In the genomic region with DNA sequence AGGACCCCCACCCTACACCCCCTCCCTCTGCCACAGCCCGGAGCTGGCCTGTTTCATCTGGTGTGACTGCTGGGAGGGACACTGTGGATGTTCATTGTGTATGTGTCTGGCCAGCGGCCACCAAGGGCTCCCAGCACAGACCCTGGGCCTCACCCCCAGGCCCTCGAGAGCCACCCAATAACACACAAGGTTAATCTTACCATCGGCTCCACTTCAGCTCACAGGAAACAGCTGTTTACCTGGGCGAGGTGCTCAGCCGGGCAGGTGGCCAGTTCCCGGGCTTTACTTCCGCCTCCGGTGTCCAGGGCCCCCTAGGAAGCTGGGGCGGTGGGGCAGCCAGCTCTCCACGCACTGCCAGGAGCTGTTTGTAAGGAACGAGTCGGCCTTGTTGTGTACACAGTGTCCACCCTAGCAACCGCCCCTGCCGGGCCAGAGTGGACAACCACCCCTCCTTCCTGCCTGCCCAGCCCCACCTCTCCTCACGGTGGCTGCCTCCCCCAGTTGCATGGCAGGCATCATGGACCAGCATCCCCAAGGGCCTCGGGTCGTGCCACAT, we compare ENCODE assay signal across 12 cellular contexts. TPM values are rescaled to one million over a fixed set of nuclear protein-coding genes. Genes with fewer than 3 reads are reported as not detected.
DNase-seq lines count a peak whose midpoint lies in the region; ATAC-seq and TF ChIP-seq lines count a peak whose summit lies in the region.
"Had no signal": no experiment of that assay in that cellular context is flagged by ENCODE, and none has a peak within 500 bp of the region (broad histone marks: within the 10 kb centered on the region; RNA-seq: fewer than 3 reads in every experiment).

No MANE protein-coding gene starts in this region.

- H3K27ac ChIP-seq in heart right ventricle (no peak overlapping the region), parathyroid adenoma (peak overlapping the region; percentile 79)

- H3K36me3 ChIP-seq in heart right ventricle (no peaks in the 10 kb centered on the region), parathyroid adenoma (ENCODE audit: control insufficient read depth, insufficient read depth, low read length) (no peaks in the 10 kb centered on the region), H7 (replicated peaks; ENCODE audit: control insufficient read depth, insufficient read depth, low read length) (no peaks in the 10 kb centered on the region)

- TF ChIP-seq CTCF in heart right ventricle (IDR thresholded peaks at IDR 0.05) (no peak), parathyroid adenoma (IDR thresholded peaks at IDR 0.05) (no peak)

- intact Hi-C loops in heart right ventricle (cut with DNase I): no loop called here

- H3K9ac ChIP-seq in parathyroid adenoma: no peak overlapping the region

- H2AFZ ChIP-seq in parathyroid adenoma: no peak overlapping the region

- H3K27me3 ChIP-seq in heart right ventricle (no peaks in the 10 kb centered on the region), parathyroid adenoma (ENCODE audit: control insufficient read depth, insufficient read depth, low read length) (no peaks in the 10 kb centered on the region), H7 (ENCODE audit: control insufficient read depth, insufficient read depth, low read length) (no peaks in the 10 kb centered on the region)

- DNase-seq in DMS79 treated with DMSO at 0.1 percent for 48 hours (lab: John Stamatoyannopoulos, UW) (peak; percentile 80), NCI-H510A treated with DMSO at 0.1 percent for 48 hours (lab: John Stamatoyannopoulos, UW) (peak; percentile 78), heart right ventricle (peak in 1 of 2 donors; percentile 36), H7 (no peak), left lobe of liver (ENCODE audit: low spot score) (no peak), midbrain (lab: John Stamatoyannopoulos, UW) (no peak), NCI-H1048 (lab: John Stamatoyannopoulos, UW) (no peak)
- DNase-seq: CD8-positive, alpha-beta memory T cell; effector CD8-positive, alpha-beta T cell had no signal

- H3K4me1 ChIP-seq in heart right ventricle: peaks cover 18 to 40% (median 28%) of the 10 kb centered on the region in 9 donors
- peaks cover 44% of the 10 kb centered on the region for H3K4me1 ChIP-seq in parathyroid adenoma

- 48 to 65% methylated on average over 18 of the region's 18 CpGs for WGBS in heart right ventricle, 2 donors

- H3K79me2 ChIP-seq in parathyroid adenoma: peaks cover 3% of the 10 kb centered on the region

- no peaks in the 10 kb centered on the region for H3K9me3 ChIP-seq in heart right ventricle
- H3K9me3 ChIP-seq in parathyroid adenoma (ENCODE audit: control insufficient read depth, low read length): no peaks in the 10 kb centered on the region

- ATAC-seq in heart right ventricle: peak in 7 of 8 donors; percentile 30 to 83 (median 44)
- no peak for ATAC-seq in left lobe of liver

- peak overlapping the region; percentile 68 for H3K4me2 ChIP-seq in parathyroid adenoma (ENCODE audit: low read length)

- no peak overlapping the region for H3K4me3 ChIP-seq in heart right ventricle
- H3K4me3 ChIP-seq in parathyroid adenoma (ENCODE audit: low read depth, low read length): peak overlapping the region; percentile 43
- H3K4me3 ChIP-seq in H7 (ENCODE audit: insufficient read depth, low read depth, low read length): no peak overlapping the region

RNA-seq across cellular contexts. Expression of a gene that starts 49.5 kb away (rescaled TPM):
- 1 to 10 TPM in 3 of 10 donors, under 1 TPM in 5, not detected in 2; 0.13 to 5.9 (median 0.43) TPM for total RNA-seq in heart right ventricle
- polyA plus RNA-seq in heart right ventricle: 1 to 10 TPM in 1 of 2 donors, under 1 TPM in 1; 0.29 to 2.4 TPM
- not detected in 2 replicates for total RNA-seq in H7 (2014; rRNA removed; shearing (Covaris generic))
- not detected for total RNA-seq in left lobe of liver
- total RNA-seq: CD8-positive, alpha-beta memory T cell; myocyte; T-helper 2 cell treated with Interferon-gamma antibody and Interleukin-4, amounts not matched to agents 100 ng/mL and 5 ng/mL, for 36 hours had no signal
- polyA plus RNA-seq: CD8-positive, alpha-beta memory T cell had no signal

RNA-seq across cellular contexts. Expression of a gene that starts 58.2 kb away (rescaled TPM):
- total RNA-seq in heart right ventricle: 10 to 100 TPM in 3 of 10 donors, 1 to 10 TPM in 7; 6.5 to 11.8 (median 9.3) TPM
- polyA plus RNA-seq in heart right ventricle: 1 to 10 TPM; 3.2 to 8.6 TPM
- 3.7 and 6.1 TPM in 2 replicates for total RNA-seq in H7 (2014; rRNA removed; shearing (Covaris generic))
- total RNA-seq in left lobe of liver: 6.2 TPM

Comparison
In these comparisons a context has a peak if more than half of its experiments do, and no peak if none do; other contexts are left out.
1. DNase-seq: peak in DMS79 treated with DMSO at 0.1 percent for 48 hours (single experiment) and NCI-H510A treated with DMSO at 0.1 percent for 48 hours (single experiment); none in H7 (single experiment), left lobe of liver (single experiment), midbrain (single experiment) and NCI-H1048 (single experiment).